Comparison of ENCODE assay signal across 14 cellular contexts in the genomic region with DNA sequence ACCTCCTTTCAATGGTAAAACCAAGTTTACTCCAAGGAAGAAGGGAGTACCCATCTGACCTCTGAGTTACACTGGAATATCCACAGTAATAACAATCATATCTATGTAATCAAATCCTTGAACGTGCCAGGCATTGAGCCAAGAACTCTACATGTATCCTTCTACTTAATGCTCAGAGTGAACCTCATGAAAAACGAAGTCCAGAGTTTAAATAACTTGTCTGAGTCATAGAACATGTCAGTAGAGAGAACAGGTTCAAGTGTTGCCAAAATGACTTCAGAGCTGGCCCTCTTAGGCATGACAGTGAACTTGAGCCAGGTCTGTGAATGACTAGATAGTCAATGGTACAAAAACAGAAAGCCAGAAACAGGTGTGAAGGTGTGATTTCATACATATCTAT.
DNase-seq lines count a peak whose midpoint lies in the region; FAIRE-seq and TF ChIP-seq lines count a peak whose summit lies in the region.
"Had no signal": no experiment of that assay in that cellular context is flagged by ENCODE, and none has a peak within 500 bp of the region (broad histone marks: within the 10 kb centered on the region; RNA-seq: fewer than 3 reads in every experiment).

No MANE protein-coding gene starts in this region.

- H3K9me3 ChIP-seq in GM23248 (ENCODE audit: low read depth) (no peaks in the 10 kb centered on the region), prostate gland (no peaks in the 10 kb centered on the region)
- H3K9me3 ChIP-seq: right lobe of liver had no signal

- H3K36me3 ChIP-seq in GM23248 (ENCODE audit: low read depth), result no peaks in the 10 kb centered on the region
- no peaks in the 10 kb centered on the region for H3K36me3 ChIP-seq in prostate gland
- H3K36me3 ChIP-seq: right lobe of liver had no signal

- H3K27ac ChIP-seq in GM23248 (no peak overlapping the region), prostate gland (no peak overlapping the region)
- H3K27ac ChIP-seq: PC-9, right lobe of liver had no signal

- no peaks in the 10 kb centered on the region for H3K79me2 ChIP-seq in GM23248 (ENCODE audit: insufficient read depth)

- DNase-seq in GM23248 (peak; percentile 18), NCI-H2029 treated with DMSO at 0.1 percent for 48 hours (lab: John Stamatoyannopoulos, UW) (peak; percentile 9), epithelial cell of esophagus (ENCODE audit: low read depth) (peak; percentile 47), prostate gland (ENCODE audit: low spot score) (peak; percentile 79), putamen (ENCODE audit: low spot score) (no peak), amniotic stem cell (lab: John Stamatoyannopoulos, UW) (no peak), GM12892 (ENCODE audit: insufficient read length) (no peak)
- DNase-seq: activated naive CD8-positive, alpha-beta T cell treated with anti-CD3 and anti-CD28 coated beads for 36 hours; Calu3; effector memory CD4-positive, alpha-beta T cell; NCI-H2081 treated with DMSO at 0.1 percent for 48 hours; PC-9; right lobe of liver had no signal

- in situ Hi-C loops in GM23248 (cut with MboI), result no loop called here

- no peak overlapping the region for H2AFZ ChIP-seq in GM23248
- H2AFZ ChIP-seq: GM23338, PC-9 had no signal

- no peaks in the 10 kb centered on the region for H4K20me1 ChIP-seq in GM23248 (ENCODE audit: insufficient read depth)

- WGBS in GM23248 (ENCODE audit: low coverage in 1 of 2, low lambda C conversion rate in 2 of 2, missing lambda C conversion rate in 2 of 2), 2 experiments, result 0% methylated on average over 2 of the region's 2 CpGs
- WGBS in prostate gland, result 10% methylated on average over 2 of the region's 2 CpGs

- H3K4me1 ChIP-seq in GM23248 (ENCODE audit: insufficient read depth) (no peaks in the 10 kb centered on the region), prostate gland (replicated peaks) (no peaks in the 10 kb centered on the region)

- intact Hi-C loops in prostate gland (cut with DNase I), result no loop called here

- peaks cover 23% of the 10 kb centered on the region for H3K27me3 ChIP-seq in GM23248 (replicated peaks; ENCODE audit: insufficient read depth)
- no peaks in the 10 kb centered on the region for H3K27me3 ChIP-seq in prostate gland (replicated peaks; ENCODE audit: insufficient read depth)
- H3K27me3 ChIP-seq: right lobe of liver had no signal

- H3K4me3 ChIP-seq in GM23248, result no peak overlapping the region
- no peak overlapping the region for H3K4me3 ChIP-seq in epithelial cell of esophagus (ENCODE audit: low read length)
- H3K4me3 ChIP-seq in prostate gland, result no peak overlapping the region
- H3K4me3 ChIP-seq: GM23338, PC-9, right lobe of liver had no signal

- FAIRE-seq in GM12892 (lab: Jason Lieb, UNC), result no peak

- no peaks in the 10 kb centered on the region for H3F3A ChIP-seq in GM23248 (ENCODE audit: insufficient read depth)

- no peak overlapping the region for H3K9ac ChIP-seq in GM23248

- no peak for TF ChIP-seq POLR2A in prostate gland (IDR thresholded peaks at IDR 0.05)
- no peak for TF ChIP-seq POLR2A in GM12892 (IDR thresholded peaks at IDR 0.05; ENCODE audit: low read depth, low read length)

- H3K4me2 ChIP-seq in GM23248 (ENCODE audit: unreplicated experiment), result no peak overlapping the region
- H3K4me2 ChIP-seq: GM23338, PC-9 had no signal

- H3K9me2 ChIP-seq in GM23248 (ENCODE audit: insufficient read depth), result no peaks in the 10 kb centered on the region

- no peak for TF ChIP-seq CTCF in epithelial cell of esophagus (IDR thresholded peaks at IDR 0.05; ENCODE audit: insufficient read depth, low read depth, low read length, missing control alignments)
- TF ChIP-seq CTCF in prostate gland (IDR thresholded peaks at IDR 0.05), result no peak

Comparison
In these comparisons a context has a peak if more than half of its experiments do, and no peak if none do; other contexts are left out.
1. DNase-seq: peak in GM23248 (single experiment), NCI-H2029 treated with DMSO at 0.1 percent for 48 hours (single experiment), epithelial cell of esophagus (single experiment) and prostate gland (single experiment); none in putamen (single experiment), amniotic stem cell (single experiment) and GM12892 (single experiment).